1 cellular context compared by ENCODE assay signal in the genomic region with DNA sequence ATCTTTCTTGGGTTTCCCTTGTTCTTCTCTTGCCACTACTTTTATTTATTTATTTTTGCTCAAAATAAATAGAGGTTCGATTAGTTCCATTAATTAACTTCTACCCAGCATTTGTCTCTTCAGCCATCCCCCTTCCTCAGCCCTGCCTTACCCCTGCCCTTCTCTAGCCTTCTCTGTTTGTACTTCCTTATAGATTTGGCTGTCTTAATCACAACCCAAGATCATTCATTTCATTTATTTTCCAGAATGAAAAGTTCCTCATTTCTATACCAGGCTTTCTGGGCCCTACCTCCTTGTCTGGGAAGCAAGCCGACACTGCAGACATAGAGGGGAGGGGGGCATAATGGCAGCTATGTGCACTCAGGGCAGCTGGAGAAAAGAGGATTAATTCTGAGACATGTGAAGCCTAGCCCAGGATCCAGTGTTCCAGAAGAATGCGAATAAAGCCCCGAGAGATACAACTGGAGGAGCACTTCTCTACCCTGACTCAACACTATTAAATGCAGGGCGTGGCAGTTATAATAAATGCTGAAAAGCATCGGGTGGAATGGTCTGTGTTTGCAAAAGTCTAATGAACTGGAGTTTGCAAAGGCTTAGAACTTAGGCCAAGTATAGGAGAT.
TF ChIP-seq lines count a peak whose summit lies in the region.

No MANE protein-coding gene starts in this region.

TF ChIP-seq in SK-N-SH, 30 proteins besides CTCF, POLR2A, EP300 and RAD21 (continued from another document):
- TF ChIP-seq, protein P1, sequence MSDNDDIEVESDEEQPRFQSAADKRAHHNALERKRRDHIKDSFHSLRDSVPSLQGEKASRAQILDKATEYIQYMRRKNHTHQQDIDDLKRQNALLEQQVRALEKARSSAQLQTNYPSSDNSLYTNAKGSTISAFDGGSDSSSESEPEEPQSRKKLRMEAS (IDR thresholded peaks at IDR 0.05; ENCODE audit: low read depth), result no peak
- no peak for TF ChIP-seq GABPA (IDR thresholded peaks at IDR 0.05; ENCODE audit: low read depth)
- TF ChIP-seq, protein P2, sequence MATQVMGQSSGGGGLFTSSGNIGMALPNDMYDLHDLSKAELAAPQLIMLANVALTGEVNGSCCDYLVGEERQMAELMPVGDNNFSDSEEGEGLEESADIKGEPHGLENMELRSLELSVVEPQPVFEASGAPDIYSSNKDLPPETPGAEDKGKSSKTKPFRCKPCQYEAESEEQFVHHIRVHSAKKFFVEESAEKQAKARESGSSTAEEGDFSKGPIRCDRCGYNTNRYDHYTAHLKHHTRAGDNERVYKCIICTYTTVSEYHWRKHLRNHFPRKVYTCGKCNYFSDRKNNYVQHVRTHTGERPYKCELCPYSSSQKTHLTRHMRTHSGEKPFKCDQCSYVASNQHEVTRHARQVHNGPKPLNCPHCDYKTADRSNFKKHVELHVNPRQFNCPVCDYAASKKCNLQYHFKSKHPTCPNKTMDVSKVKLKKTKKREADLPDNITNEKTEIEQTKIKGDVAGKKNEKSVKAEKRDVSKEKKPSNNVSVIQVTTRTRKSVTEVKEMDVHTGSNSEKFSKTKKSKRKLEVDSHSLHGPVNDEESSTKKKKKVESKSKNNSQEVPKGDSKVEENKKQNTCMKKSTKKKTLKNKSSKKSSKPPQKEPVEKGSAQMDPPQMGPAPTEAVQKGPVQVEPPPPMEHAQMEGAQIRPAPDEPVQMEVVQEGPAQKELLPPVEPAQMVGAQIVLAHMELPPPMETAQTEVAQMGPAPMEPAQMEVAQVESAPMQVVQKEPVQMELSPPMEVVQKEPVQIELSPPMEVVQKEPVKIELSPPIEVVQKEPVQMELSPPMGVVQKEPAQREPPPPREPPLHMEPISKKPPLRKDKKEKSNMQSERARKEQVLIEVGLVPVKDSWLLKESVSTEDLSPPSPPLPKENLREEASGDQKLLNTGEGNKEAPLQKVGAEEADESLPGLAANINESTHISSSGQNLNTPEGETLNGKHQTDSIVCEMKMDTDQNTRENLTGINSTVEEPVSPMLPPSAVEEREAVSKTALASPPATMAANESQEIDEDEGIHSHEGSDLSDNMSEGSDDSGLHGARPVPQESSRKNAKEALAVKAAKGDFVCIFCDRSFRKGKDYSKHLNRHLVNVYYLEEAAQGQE (IDR thresholded peaks at IDR 0.05; ENCODE audit: low read depth, low read length), result no peak
- no peak for TF ChIP-seq RCOR1 (IDR thresholded peaks at IDR 0.05; ENCODE audit: low read length)
- TF ChIP-seq CHD2 (IDR thresholded peaks at IDR 0.05; ENCODE audit: low read length, partially characterized antibody), result no peak
- no peak for TF ChIP-seq TCF12 (IDR thresholded peaks at IDR 0.05)
